Comparison of ENCODE assay signal across 8 cellular contexts in the genomic region with DNA sequence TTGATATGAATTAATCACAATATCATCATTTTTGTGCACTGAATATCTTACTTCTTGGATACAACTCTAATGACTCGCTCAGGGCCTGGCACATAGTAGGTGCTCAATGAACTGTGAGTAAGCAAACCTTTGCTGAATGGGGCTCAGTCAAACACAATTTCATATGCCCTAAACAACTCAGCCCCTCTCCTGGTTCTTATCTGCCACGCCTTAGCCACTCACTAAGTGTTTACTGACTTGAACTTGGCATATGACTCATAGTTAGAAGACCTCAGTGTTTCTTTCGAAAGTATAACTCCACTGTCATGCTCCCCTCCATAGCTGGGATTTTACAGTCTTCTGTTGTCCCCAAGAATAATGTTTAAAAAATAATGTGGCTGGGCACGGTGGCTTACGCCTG. TPM values are rescaled to one million over a fixed set of nuclear protein-coding genes. Genes with fewer than 3 reads are reported as not detected.
A peak's percentile ranks its signal among the peaks of the same experiment; 100 is the strongest.
DNase-seq lines count a peak whose midpoint lies in the region; ATAC-seq, FAIRE-seq and TF ChIP-seq lines count a peak whose summit lies in the region.

No MANE protein-coding gene starts in this region.

- in situ Hi-C loops in K562 (cut with MboI) = no loop called here

- TF ChIP-seq POLR2A in K562 (conservative IDR thresholded peaks at IDR 0.05) = no peak

- POLR2A ChIA-PET in K562 (lab: Yijun Ruan, JAX) = no interaction called here

- H3K9me3 Mint-ChIP-seq in stimulated activated effector memory CD8-positive, alpha-beta T cell treated with anti-CD3 and anti-CD28 coated beads, Interleukin-12 subunit alpha, Interleukin-12 subunit beta, amount 100 ng/mL, for 72 hours = no peaks in the 10 kb centered on the region

- H3K4me1 Mint-ChIP-seq in stimulated activated effector memory CD8-positive, alpha-beta T cell treated with anti-CD3 and anti-CD28 coated beads, Interleukin-12 subunit alpha, Interleukin-12 subunit beta, amount 100 ng/mL, for 72 hours = peaks cover 79% of the 10 kb centered on the region

- peaks cover 15% of the 10 kb centered on the region; the same call in 1 of the 2 replicates for H3F3A ChIP-seq in OCI-LY1 (ENCODE audit: insufficient read depth, low read length)

- peak; percentile 32 for FAIRE-seq in K562 (lab: Jason Lieb, UNC)

- H3K9me1 ChIP-seq in K562 (ENCODE audit: control insufficient read depth, insufficient read depth, low read length) = no peaks in the 10 kb centered on the region

- peaks cover 1% of the 10 kb centered on the region for H3K79me2 ChIP-seq in OCI-LY1 (ENCODE audit: insufficient read depth, low read length)
- no peaks in the 10 kb centered on the region for H3K79me2 ChIP-seq in K562 (ENCODE audit: control insufficient read depth, insufficient read depth, low read length)

- H3K36me3 Mint-ChIP-seq in stimulated activated effector memory CD8-positive, alpha-beta T cell treated with anti-CD3 and anti-CD28 coated beads, Interleukin-12 subunit alpha, Interleukin-12 subunit beta, amount 100 ng/mL, for 72 hours = peaks cover 21% of the 10 kb centered on the region

- no peak for TF ChIP-seq RAD21 in K562 (CRISPR knock-in tag; conservative IDR thresholded peaks at IDR 0.05 in 1 of 2, IDR thresholded peaks at IDR 0.05 in 1 of 2)

- H4K20me1 ChIP-seq in OCI-LY1 (ENCODE audit: insufficient read depth, low read length) = no peaks in the 10 kb centered on the region
- H4K20me1 ChIP-seq in K562 (replicated peaks; ENCODE audit: control insufficient read depth, insufficient read depth, low read length) = no peaks in the 10 kb centered on the region; the same call in 1 of the 2 replicates

- TF ChIP-seq EP300 in K562 (IDR thresholded peaks at IDR 0.05; ENCODE audit: low read length) = no peak

- DNase-seq in activated CD4-positive, alpha-beta T cell treated with anti-CD3 and anti-CD28 coated beads for 48 hours = peak; percentile 60
- DNase-seq in activated CD4-positive, alpha-beta T cell treated with anti-CD3 and anti-CD28 coated beads, Interleukin-2, amount 50 U/mL, for 1 hour = no peak
- peak in 2 of 4 experiments; percentile 26 to 46 for DNase-seq in K562 (ENCODE audit: extremely low read depth in 1 of 4, low spot score in 3 of 4)
- DNase-seq in stimulated activated effector memory CD8-positive, alpha-beta T cell treated with anti-CD3 and anti-CD28 coated beads, Interleukin-12 subunit alpha, Interleukin-12 subunit beta, amount 100 ng/mL, for 72 hours (ENCODE audit: low spot score in 2 of 2) = peak; percentile 22 to 68
- no peak for DNase-seq in HK-2 (ENCODE audit: unreplicated experiment)
- DNase-seq in heart right ventricle = no peak

- H3K9me3 ChIP-seq in OCI-LY1 (ENCODE audit: low read length) (no peaks in the 10 kb centered on the region), K562 (replicated peaks; ENCODE audit: control insufficient read depth, insufficient read depth, low read depth, low read length) (no peaks in the 10 kb centered on the region), heart right ventricle (no peaks in the 10 kb centered on the region)

- peak overlapping the region; percentile 90 for H3K27ac Mint-ChIP-seq in stimulated activated effector memory CD8-positive, alpha-beta T cell treated with anti-CD3 and anti-CD28 coated beads, Interleukin-12 subunit alpha, Interleukin-12 subunit beta, amount 100 ng/mL, for 72 hours

- CTCF ChIA-PET in K562 (lab: Yijun Ruan, JAX; ENCODE audit: low intra/inter-chr PET ratio) = no interaction called here

- H3K27me3 ChIP-seq in OCI-LY1 (ENCODE audit: insufficient read depth, low read length) (no peaks in the 10 kb centered on the region), K562 (ENCODE audit: control insufficient read depth in 2 of 2, insufficient read depth in 2 of 2, low read length in 2 of 2) (peaks cover 33 to 63% of the 10 kb centered on the region in 2 experiments), heart right ventricle (peaks cover 0 to 17% (median 12%) of the 10 kb centered on the region in 7 donors)

- H2AFZ ChIP-seq in OCI-LY1 (ENCODE audit: low read length) = no peak overlapping the region
- H2AFZ ChIP-seq in K562 (ENCODE audit: low read depth, low read length) = no peak overlapping the region

- H3K9ac ChIP-seq in OCI-LY1 (ENCODE audit: low read length) (peak overlapping the region; percentile 6; the same call in 1 of the 2 replicates), K562 (ENCODE audit: insufficient read depth in 1 of 2, low read depth in 2 of 2, low read length in 2 of 2) (no peak overlapping the region)

- H3K27ac ChIP-seq in OCI-LY1 (ENCODE audit: low read depth, low read length, poor library complexity, severe bottlenecking) = peak overlapping the region; percentile 99
- no peak overlapping the region for H3K27ac ChIP-seq in K562 (ENCODE audit: extremely low read depth, low read depth, low read length)
- peak overlapping the region in 1 of 10 donors; percentile 37 for H3K27ac ChIP-seq in heart right ventricle

- intact Hi-C loops in K562 (cut with micrococcal nuclease) = no loop called here
- intact Hi-C loops in heart right ventricle (cut with DNase I) = no loop called here

- H3K4me3 Mint-ChIP-seq in stimulated activated effector memory CD8-positive, alpha-beta T cell treated with anti-CD3 and anti-CD28 coated beads, Interleukin-12 subunit alpha, Interleukin-12 subunit beta, amount 100 ng/mL, for 72 hours = peak overlapping the region; percentile 57

- H3K4me3 ChIP-seq in OCI-LY1 (ENCODE audit: low read depth, low read length, poor library complexity, severe bottlenecking) (no peak overlapping the region), K562 (no peak overlapping the region), heart right ventricle (no peak overlapping the region)

- H3K4me1 ChIP-seq in OCI-LY1 (ENCODE audit: insufficient read depth, low read length, severe bottlenecking) (peaks cover 58% of the 10 kb centered on the region), K562 (replicated peaks in 1 of 2; ENCODE audit: control insufficient read depth in 2 of 2, insufficient read depth in 2 of 2, low read length in 2 of 2) (peaks cover 11 to 12% of the 10 kb centered on the region in 2 experiments; a peak in 3 of 5 replicates), heart right ventricle (peaks cover 0 to 44% (median 10%) of the 10 kb centered on the region in 9 donors)

- WGBS in K562 (ENCODE audit: insufficient coverage, low coverage, missing lambda C conversion rate) = 2% methylated on average over 5 of the region's 5 CpGs
- 79 to 83% methylated on average over 5 of the region's 5 CpGs for WGBS in heart right ventricle, 2 donors

- H3K4me2 ChIP-seq in OCI-LY1 (ENCODE audit: low read length) = no peak overlapping the region
- no peak overlapping the region for H3K4me2 ChIP-seq in K562 (ENCODE audit: insufficient read depth, low read length)

- BruUV-seq in K562 (replicated peaks; lab: Mats Ljungman, UMichigan) = no TSS peak

- no peaks in the 10 kb centered on the region for H3K9me2 ChIP-seq in OCI-LY1 (ENCODE audit: low read depth, low read length)

- ATAC-seq in K562 (peak; percentile 64; the same call in 1 of the 3 replicates), GM21360 (IDR thresholded peaks at IDR 0.05; ENCODE audit: unreplicated experiment) (no peak), heart right ventricle (no peak)
- ATAC-seq in stimulated activated effector memory CD8-positive, alpha-beta T cell treated with anti-CD3 and anti-CD28 coated beads, Interleukin-12 subunit alpha, Interleukin-12 subunit beta, amount 100 ng/mL, for 72 hours = peak; percentile 93

- TF ChIP-seq CTCF in OCI-LY1 (IDR thresholded peaks at IDR 0.05; ENCODE audit: low read length) (no peak), K562 (IDR thresholded peaks at IDR 0.05 in 2 of 3, conservative IDR thresholded peaks at IDR 0.05 in 1 of 3; ENCODE audit: insufficient read depth in 2 of 3, low read depth in 1 of 3, low read length in 3 of 3) (no peak), heart right ventricle (IDR thresholded peaks at IDR 0.05) (no peak)

- H3K36me3 ChIP-seq in OCI-LY1 (ENCODE audit: insufficient read depth, low read length) (no peaks in the 10 kb centered on the region), K562 (ENCODE audit: control insufficient read depth, insufficient read depth, low read length) (no peaks in the 10 kb centered on the region), heart right ventricle (no peaks in the 10 kb centered on the region)

RNA-seq across cellular contexts. Expression of a gene that starts 4.8 kb away (rescaled TPM):
- total RNA-seq in K562 (2011; cell fraction: chromatin; rRNA removed; ENCODE audit: low replicate concordance) = not detected in 2 replicates
- total RNA-seq in K562 (2011; cell fraction: nucleolus; rRNA removed) = not detected in 2 replicates
- not detected in 2 replicates for total RNA-seq in K562 (2011; cell fraction: nucleoplasm; rRNA removed)
- total RNA-seq in K562 (2014; rRNA removed) = not detected in 2 replicates
- total RNA-seq in K562 (2014; rRNA removed; fragmentation: Illumina TruSeq; extraction: Trizol) = not detected in 2 replicates
- not detected in 2 replicates for total RNA-seq in K562 (2015; rRNA removed; fragmentation: Illumina TruSeq; extraction: Trizol)
- total RNA-seq in K562 (2021) = not detected in 2 replicates
- not detected in 2 replicates for polyA plus RNA-seq in K562 (2011; rRNA removed)
- not detected in 2 replicates for polyA plus RNA-seq in K562 (2011; cell fraction: cytosol; rRNA removed)
- polyA plus RNA-seq in K562 (2011; cell fraction: nucleus; rRNA removed) = not detected in 2 replicates
- polyA plus RNA-seq in K562 (2012) = not detected in 2 replicates
- polyA plus RNA-seq in K562 (2014; fragmentation: Illumina TruSeq; extraction: Trizol) = not detected in 2 replicates
- polyA plus RNA-seq in K562 (2014; fragmentation: Nextera tagmentation; extraction: Ambion mirVana) = not detected
- polyA plus RNA-seq in K562 (2014; rRNA removed) = not detected in 2 replicates
- not detected in 2 replicates for polyA minus RNA-seq in K562 (2011; rRNA and poly(A)+ RNA removed)
- not detected in 2 replicates for polyA minus RNA-seq in K562 (2011; cell fraction: cytosol; rRNA and poly(A)+ RNA removed)
- not detected in 2 replicates for polyA minus RNA-seq in K562 (2011; cell fraction: nucleus; rRNA and poly(A)+ RNA removed)
- total RNA-seq in heart right ventricle = 1 to 10 TPM; 2.0 to 3.7 (median 2.6) TPM
- polyA plus RNA-seq in heart right ventricle = 1 to 10 TPM in 1 of 2 donors, under 1 TPM in 1; 0.51 to 1.2 TPM

RNA-seq across cellular contexts. Expression of a gene that starts 48.9 kb away (rescaled TPM):
- not detected in 2 replicates for total RNA-seq in K562 (2011; cell fraction: chromatin; rRNA removed; ENCODE audit: low replicate concordance)
- not detected in 2 replicates for total RNA-seq in K562 (2011; cell fraction: nucleolus; rRNA removed)
- not detected in 2 replicates for total RNA-seq in K562 (2011; cell fraction: nucleoplasm; rRNA removed)
- total RNA-seq in K562 (2014; rRNA removed) = not detected in 2 replicates
- not detected in 2 replicates for total RNA-seq in K562 (2014; rRNA removed; fragmentation: Illumina TruSeq; extraction: Trizol)
- total RNA-seq in K562 (2015; rRNA removed; fragmentation: Illumina TruSeq; extraction: Trizol) = not detected in 2 replicates
- total RNA-seq in K562 (2021) = 0.11 TPM in 1 of 2 replicates, not detected in the other
- not detected in 2 replicates for polyA plus RNA-seq in K562 (2011; rRNA removed)
- polyA plus RNA-seq in K562 (2011; cell fraction: cytosol; rRNA removed) = not detected in 2 replicates
- not detected in 2 replicates for polyA plus RNA-seq in K562 (2011; cell fraction: nucleus; rRNA removed)
- polyA plus RNA-seq in K562 (2012) = not detected in 2 replicates
- not detected in 2 replicates for polyA plus RNA-seq in K562 (2014; fragmentation: Illumina TruSeq; extraction: Trizol)
- not detected for polyA plus RNA-seq in K562 (2014; fragmentation: Nextera tagmentation; extraction: Ambion mirVana)
- polyA plus RNA-seq in K562 (2014; rRNA removed) = not detected in 2 replicates
- polyA minus RNA-seq in K562 (2011; rRNA and poly(A)+ RNA removed) = not detected in 2 replicates
- polyA minus RNA-seq in K562 (2011; cell fraction: cytosol; rRNA and poly(A)+ RNA removed) = not detected in 2 replicates
- polyA minus RNA-seq in K562 (2011; cell fraction: nucleus; rRNA and poly(A)+ RNA removed) = not detected in 2 replicates
- 1 to 10 TPM in 1 of 10 donors, under 1 TPM in 8, not detected in 1; 0.13 to 1.6 (median 0.31) TPM for total RNA-seq in heart right ventricle
- polyA plus RNA-seq in heart right ventricle = under 1 TPM; 0.07 to 0.29 TPM

Comparison
In these comparisons a context has a peak if more than half of its experiments do, and no peak if none do; other contexts are left out.
1. DNase-seq: peak in activated CD4-positive, alpha-beta T cell treated with anti-CD3 and anti-CD28 coated beads for 48 hours (single experiment) and stimulated activated effector memory CD8-positive, alpha-beta T cell treated with anti-CD3 and anti-CD28 coated beads, Interleukin-12 subunit alpha, Interleukin-12 subunit beta, amount 100 ng/mL, for 72 hours (2 of 2); none in activated CD4-positive, alpha-beta T cell treated with anti-CD3 and anti-CD28 coated beads, Interleukin-2, amount 50 U/mL, for 1 hour (single experiment), HK-2 (single experiment) and heart right ventricle (0 of 2).
2. ATAC-seq: peak in K562 (single experiment) and stimulated activated effector memory CD8-positive, alpha-beta T cell treated with anti-CD3 and anti-CD28 coated beads, Interleukin-12 subunit alpha, Interleukin-12 subunit beta, amount 100 ng/mL, for 72 hours (single experiment); none in GM21360 (single experiment) and heart right ventricle (0 of 8).